ENCODE assay signal across 9 cellular contexts in the genomic region with DNA sequence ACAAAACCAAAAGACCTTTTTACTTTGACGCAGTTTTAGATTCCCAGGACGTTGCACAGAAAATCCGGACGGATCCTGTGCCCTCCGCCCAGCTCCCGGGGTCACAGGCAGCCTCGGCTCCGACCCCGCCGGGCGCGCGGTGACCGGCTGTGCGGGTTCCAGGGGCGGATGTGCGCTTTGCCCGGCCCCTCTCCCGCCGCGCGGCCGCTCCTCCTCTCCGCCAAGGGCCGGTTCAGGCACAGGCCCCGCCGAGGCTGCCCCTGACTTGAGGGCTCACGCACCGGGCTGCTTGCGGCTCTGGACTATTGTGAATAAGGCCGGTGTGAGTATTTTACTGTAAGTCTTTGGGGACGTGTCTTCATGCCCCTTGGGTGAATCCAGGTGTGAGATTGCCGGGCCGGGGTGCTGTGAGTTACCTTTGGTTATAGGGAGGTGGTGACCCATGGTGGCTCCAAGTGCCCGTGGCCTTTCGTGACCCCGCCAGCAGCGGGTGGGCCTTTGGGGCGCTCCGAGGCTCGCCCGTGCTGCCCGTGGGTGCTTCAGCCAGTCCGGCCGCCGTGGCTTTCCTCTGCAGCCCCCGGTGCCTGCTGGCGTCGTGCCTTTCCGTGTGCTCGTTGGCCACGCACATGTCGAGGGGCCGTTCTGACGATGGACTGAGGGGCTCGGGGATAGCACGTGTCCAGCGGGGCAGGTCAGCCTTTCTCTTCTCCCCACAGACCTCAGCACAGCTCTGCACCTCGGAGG. TPM values are rescaled to one million over a fixed set of nuclear protein-coding genes. Genes with fewer than 3 reads are reported as not detected.
A peak's percentile ranks its signal among the peaks of the same experiment; 100 is the strongest.
DNase-seq lines count a peak whose midpoint lies in the region; ATAC-seq, FAIRE-seq and TF ChIP-seq lines count a peak whose summit lies in the region.
"Had no signal": no experiment of that assay in that cellular context is flagged by ENCODE, and none has a peak within 500 bp of the region (broad histone marks: within the 10 kb centered on the region; RNA-seq: fewer than 3 reads in every experiment).

No MANE protein-coding gene starts in this region.

- TF ChIP-seq POLR2A in adrenal gland (IDR thresholded peaks at IDR 0.05) (no peak), testis (IDR thresholded peaks at IDR 0.05) (no peak)

- peaks cover 3 to 16% of the 10 kb centered on the region in 2 donors for H3K4me1 ChIP-seq in adrenal gland (replicated peaks in 1 of 2)
- peaks cover 6 to 8% of the 10 kb centered on the region in 2 donors for H3K4me1 ChIP-seq in kidney (ENCODE audit: control insufficient read depth in 1 of 2, insufficient read depth in 1 of 2, low read depth in 1 of 2, low read length in 2 of 2)
- H3K4me1 ChIP-seq in testis, result peaks cover 11% of the 10 kb centered on the region

- intact Hi-C loops in adrenal gland (cut with DNase I) (no loop called here), kidney (cut with DNase I) (no loop called here), testis (cut with DNase I; ENCODE audit: low total_unique reads) (no loop called here)

- no peaks in the 10 kb centered on the region for H3K27me3 ChIP-seq in adrenal gland
- no peaks in the 10 kb centered on the region for H3K27me3 ChIP-seq in testis

- H3K9me3 ChIP-seq in adrenal gland (replicated peaks in 1 of 3) (peaks cover 0 to 5% (median 0%) of the 10 kb centered on the region in 3 donors), kidney (ENCODE audit: control insufficient read depth in 1 of 2, low read length in 2 of 2) (peaks cover 4 to 8% of the 10 kb centered on the region in 2 donors), testis (no peaks in the 10 kb centered on the region)

- TF ChIP-seq CTCF in adrenal gland (IDR thresholded peaks at IDR 0.05), result peak in 1 of 6 experiments; percentile 2
- no peak for TF ChIP-seq CTCF in kidney (IDR thresholded peaks at IDR 0.05; ENCODE audit: borderline replicate concordance, extremely low read depth, insufficient read depth)
- TF ChIP-seq CTCF in testis (IDR thresholded peaks at IDR 0.05), result no peak

- WGBS in adrenal gland, 4 donors, result 35 to 68% (median 44%) methylated on average over 7 to 59 of the region's 59 CpGs
- WGBS in testis, 2 donors, result 26 to 31% methylated on average over 20 to 59 of the region's 59 CpGs

- no peak for FAIRE-seq in kidney (lab: Jason Lieb, UNC)

- peak overlapping the region in 3 of 5 donors; percentile 58 to 81 (median 79) for H3K27ac ChIP-seq in adrenal gland
- H3K27ac ChIP-seq in kidney (ENCODE audit: low read depth in 2 of 2, low read length in 2 of 2), result peak overlapping the region in 1 of 2 donors; percentile 22
- peak overlapping the region; percentile 47 to 66 for H3K27ac ChIP-seq in testis
- H3K27ac ChIP-seq: epithelial cell of prostate had no signal

- H3K36me3 ChIP-seq in adrenal gland (replicated peaks in 1 of 2) (no peaks in the 10 kb centered on the region), kidney (ENCODE audit: control insufficient read depth in 1 of 2, insufficient read depth in 2 of 2, low read length in 2 of 2) (no peaks in the 10 kb centered on the region), testis (ENCODE audit: low read depth, missing control alignments) (no peaks in the 10 kb centered on the region)

- H3K4me3 ChIP-seq in adrenal gland (peak overlapping the region in 2 of 4 donors; percentile 23 to 64), kidney (ENCODE audit: low read length in 2 of 2) (peak overlapping the region; percentile 39 to 65), testis (peak overlapping the region; percentile 49 to 65)

- DNase-seq in activated CD8-positive, alpha-beta memory T cell treated with anti-CD3 and anti-CD28 coated beads, Interleukin-2, amount 50 U/mL, for 48 hours, result peak; percentile 65
- no peak for DNase-seq in activated CD8-positive, alpha-beta memory T cell treated with anti-CD3 and anti-CD28 coated beads for 24 hours
- DNase-seq in adrenal gland (peak in 4 of 7 donors; percentile 23 to 39 (median 30)), kidney (no peak), testis (no peak), Kasumi-1 (lab: John Stamatoyannopoulos, UW) (no peak), SIG-M5 (lab: John Stamatoyannopoulos, UW) (no peak)

- ATAC-seq in HG03135 (IDR thresholded peaks at IDR 0.05; ENCODE audit: unreplicated experiment), result peak; percentile 27

- H3K9ac ChIP-seq in kidney (ENCODE audit: low read length in 2 of 2), result peak overlapping the region in 1 of 2 donors; percentile 58

RNA-seq across cellular contexts. Expression of a gene that starts 45.9 kb away (rescaled TPM):
- 10 to 100 TPM in 7 of 8 donors, 1 to 10 TPM in 1; 9.2 to 30.9 (median 17.5) TPM for total RNA-seq in adrenal gland
- polyA plus RNA-seq in adrenal gland, result 10 to 100 TPM in 2 of 3 donors, 1 to 10 TPM in 1; 4.7 to 51.5 (median 47.7) TPM
- 20.0 TPM for total RNA-seq in kidney
- 22.3 TPM for polyA plus RNA-seq in kidney (ENCODE audit: insufficient read depth, low read depth, low replicate concordance)
- total RNA-seq in testis, result 10 to 100 TPM; 64.4 to 65.2 TPM
- polyA plus RNA-seq in testis (ENCODE audit: insufficient read depth, low read depth, low replicate concordance), result 67.2 TPM

RNA-seq across cellular contexts. Expression of a gene that starts 46.1 kb away (rescaled TPM):
- total RNA-seq in adrenal gland (10 to 100 TPM; 10.2 to 22.5 (median 14.3) TPM), kidney (19.6 TPM), testis (10 to 100 TPM; 29.0 to 32.8 TPM)
- polyA plus RNA-seq in adrenal gland (10 to 100 TPM in 2 of 3 donors, 1 to 10 TPM in 1; 7.5 to 64.4 (median 29.9) TPM), kidney (ENCODE audit: insufficient read depth, low read depth, low replicate concordance) (10.3 TPM), testis (ENCODE audit: insufficient read depth, low read depth, low replicate concordance) (18.8 TPM)

Comparison
In these comparisons a context has a peak if more than half of its experiments do, and no peak if none do; other contexts are left out.
1. DNase-seq: peak in activated CD8-positive, alpha-beta memory T cell treated with anti-CD3 and anti-CD28 coated beads, Interleukin-2, amount 50 U/mL, for 48 hours (single experiment) and adrenal gland (4 of 7); none in activated CD8-positive, alpha-beta memory T cell treated with anti-CD3 and anti-CD28 coated beads for 24 hours (single experiment), kidney (single experiment), testis (single experiment), Kasumi-1 (0 of 2) and SIG-M5 (single experiment).